Comparison of ENCODE assay signal across 31 cellular contexts in genomic region chr1:167621780-167622179, GRCh38. TPM values are rescaled to one million over a fixed set of nuclear protein-coding genes. Genes with fewer than 3 reads are reported as not detected.
DNase-seq lines count a peak whose midpoint lies in the region; ATAC-seq and TF ChIP-seq lines count a peak whose summit lies in the region.
"Had no signal": no experiment of that assay in that cellular context is flagged by ENCODE, and none has a peak within 500 bp of the region (broad histone marks: within the 10 kb centered on the region; RNA-seq: fewer than 3 reads in every experiment).

No MANE protein-coding gene starts in this region.

- POLR2A ChIA-PET in activated CD8-positive, alpha-beta T cell treated with anti-CD3 and anti-CD28 coated beads for 36 hours (lab: Charles Lee): no interaction called here
- POLR2A ChIA-PET in activated CD8-positive, alpha-beta T cell treated with anti-CD3 and anti-CD28 coated beads, Interleukin-2, amount 10 ng/mL, durations not matched to agents 7 days and 5 days (lab: Charles Lee): no interaction called here
- POLR2A ChIA-PET in CD4-positive, alpha-beta T cell (lab: Charles Lee): interaction anchor here (1.0 kb wide), 1 partner anchor 11 kb away, joined by 5 read pairs; no protein-coding TSS in a partner anchor
- POLR2A ChIA-PET in naive thymus-derived CD4-positive, alpha-beta T cell (lab: Charles Lee): interaction anchor here (1.6 to 1.8 kb wide), 2 partner anchors 10 to 15 kb away, joined by 4 to 9 read pairs; no protein-coding TSS in a partner anchor

- no peaks in the 10 kb centered on the region for H3K27me3 Mint-ChIP-seq in activated CD8-positive, alpha-beta T cell treated with anti-CD3 and anti-CD28 coated beads for 36 hours
- no peaks in the 10 kb centered on the region for H3K27me3 Mint-ChIP-seq in activated CD8-positive, alpha-beta T cell treated with anti-CD3 and anti-CD28 coated beads, Interleukin-2, amount 10 ng/mL, durations not matched to agents 7 days and 5 days (ENCODE audit: low read depth)
- H3K27me3 Mint-ChIP-seq in CD4-positive, alpha-beta T cell: no peaks in the 10 kb centered on the region
- no peaks in the 10 kb centered on the region for H3K27me3 Mint-ChIP-seq in naive thymus-derived CD4-positive, alpha-beta T cell
- H3K27me3 Mint-ChIP-seq: dendritic cell treated with granulocyte-macrophage colony-stimulating factor and Interleukin-4, amounts not matched to agents 40 ng/mL and 50 ng/mL, for 4 days had no signal

- intact Hi-C loops in activated CD8-positive, alpha-beta T cell treated with anti-CD3 and anti-CD28 coated beads for 36 hours (cut with micrococcal nuclease): no loop called here
- intact Hi-C loops in CD4-positive, alpha-beta T cell (cut with DNase I, micrococcal nuclease): no loop called here
- intact Hi-C loops in naive thymus-derived CD4-positive, alpha-beta T cell (cut with micrococcal nuclease): loop anchor here in 1 of 2 donors (1.0 kb wide), 1 partner anchor 9 kb away; the partner anchor contains the start of gene RCSD1
- intact Hi-C loops in psoas muscle (cut with DNase I): no loop called here
- intact Hi-C loops in thyroid gland (cut with DNase I): no loop called here

- H3K27ac ChIP-seq in CD4-positive, alpha-beta T cell (ENCODE audit: low read depth, low read length): no peak overlapping the region
- H3K27ac ChIP-seq in Peyer's patch: peak overlapping the region in 1 of 4 donors; percentile 78
- H3K27ac ChIP-seq in naive thymus-derived CD4-positive, alpha-beta T cell (ENCODE audit: low read depth, low read length): no peak overlapping the region
- H3K27ac ChIP-seq in psoas muscle: no peak overlapping the region
- no peak overlapping the region for H3K27ac ChIP-seq in thyroid gland
- H3K27ac ChIP-seq: A549, HL-60, right lobe of liver, stomach, vagina had no signal

- CTCF ChIA-PET in activated CD8-positive, alpha-beta T cell treated with anti-CD3 and anti-CD28 coated beads for 36 hours (lab: Charles Lee): interaction anchor here (1.2 to 3.8 kb wide), 2 partner anchors 21 to 66 kb away, joined by 4 to 9 read pairs; no protein-coding TSS in a partner anchor
- CTCF ChIA-PET in activated CD8-positive, alpha-beta T cell treated with anti-CD3 and anti-CD28 coated beads, Interleukin-2, amount 10 ng/mL, durations not matched to agents 7 days and 5 days (lab: Charles Lee): interaction anchor here (1.0 kb wide), 1 partner anchor 93 kb away, joined by 3 read pairs; no protein-coding TSS in a partner anchor
- CTCF ChIA-PET in CD4-positive, alpha-beta T cell (lab: Charles Lee): interaction anchor here (1.0 to 1.9 kb wide), 2 partner anchors 16 to 21 kb away, joined by 3 to 7 read pairs; no protein-coding TSS in a partner anchor
- CTCF ChIA-PET in naive thymus-derived CD4-positive, alpha-beta T cell (lab: Charles Lee): interaction anchor here (0.9 to 1.0 kb wide), 2 partner anchors 15 to 22 kb away, joined by 3 read pairs; no protein-coding TSS in a partner anchor

- H3K4me3 ChIP-seq in Peyer's patch (no peak overlapping the region), psoas muscle (no peak overlapping the region), thyroid gland (replicated peaks in 1 of 3) (no peak overlapping the region)
- no peak overlapping the region for H3K4me3 ChIP-seq in naive thymus-derived CD4-positive, alpha-beta T cell (ENCODE audit: low read length)
- H3K4me3 ChIP-seq: A549, right lobe of liver, spleen, stomach, vagina had no signal

- H3K9me3 ChIP-seq in CD4-positive, alpha-beta T cell (ENCODE audit: control insufficient read depth, low read length): peaks cover 10% of the 10 kb centered on the region
- H3K9me3 ChIP-seq in Peyer's patch (no peaks in the 10 kb centered on the region), psoas muscle (no peaks in the 10 kb centered on the region), thyroid gland (no peaks in the 10 kb centered on the region)
- H3K9me3 ChIP-seq in naive thymus-derived CD4-positive, alpha-beta T cell (ENCODE audit: control insufficient read depth in 2 of 3, low read length in 3 of 3): no peaks in the 10 kb centered on the region
- H3K9me3 ChIP-seq: A549, right lobe of liver, vagina had no signal

- WGBS in psoas muscle, 3 donors: 87 to 90% (median 89%) methylated on average over 3 of the region's 3 CpGs
- WGBS in thyroid gland, 2 donors: 82 to 92% methylated on average over 3 of the region's 3 CpGs

- no peak overlapping the region for H3K4me3 Mint-ChIP-seq in activated CD8-positive, alpha-beta T cell treated with anti-CD3 and anti-CD28 coated beads for 36 hours
- no peak overlapping the region for H3K4me3 Mint-ChIP-seq in activated CD8-positive, alpha-beta T cell treated with anti-CD3 and anti-CD28 coated beads, Interleukin-2, amount 10 ng/mL, durations not matched to agents 7 days and 5 days
- no peak overlapping the region for H3K4me3 Mint-ChIP-seq in CD4-positive, alpha-beta T cell
- peak overlapping the region in 2 of 10 donors; percentile 5 to 14 for H3K4me3 Mint-ChIP-seq in naive thymus-derived CD4-positive, alpha-beta T cell
- H3K4me3 Mint-ChIP-seq: dendritic cell treated with granulocyte-macrophage colony-stimulating factor and Interleukin-4, amounts not matched to agents 40 ng/mL and 50 ng/mL, for 4 days; endodermal cell; T-helper 2 cell treated with Interferon-gamma antibody and Interleukin-4, amounts not matched to agents 5 μg/mL and 100 μg/mL, for 36 hours had no signal

- peak overlapping the region; percentile 26 for H3K27ac Mint-ChIP-seq in activated CD8-positive, alpha-beta T cell treated with anti-CD3 and anti-CD28 coated beads for 36 hours
- no peak overlapping the region for H3K27ac Mint-ChIP-seq in activated CD8-positive, alpha-beta T cell treated with anti-CD3 and anti-CD28 coated beads, Interleukin-2, amount 10 ng/mL, durations not matched to agents 7 days and 5 days
- peak overlapping the region; percentile 60 for H3K27ac Mint-ChIP-seq in CD4-positive, alpha-beta T cell
- H3K27ac Mint-ChIP-seq in naive thymus-derived CD4-positive, alpha-beta T cell: peak overlapping the region in 8 of 9 donors; percentile 35 to 92 (median 68)
- H3K27ac Mint-ChIP-seq: endodermal cell had no signal

- DNase-seq in activated CD8-positive, alpha-beta T cell treated with anti-CD3 and anti-CD28 coated beads for 36 hours: no peak
- no peak for DNase-seq in activated CD8-positive, alpha-beta T cell treated with anti-CD3 and anti-CD28 coated beads, Interleukin-2, amount 10 ng/mL, durations not matched to agents 7 days and 5 days
- no peak for DNase-seq in CD4-positive, alpha-beta T cell
- DNase-seq in Peyer's patch: peak in 2 of 3 donors; percentile 44 to 47
- peak in 3 of 9 donors; percentile 22 to 40 (median 34) for DNase-seq in naive thymus-derived CD4-positive, alpha-beta T cell
- DNase-seq in NCI-H146 (lab: John Stamatoyannopoulos, UW): no peak
- DNase-seq in psoas muscle: no peak
- DNase-seq in thyroid gland: no peak
- DNase-seq: activated CD4-positive, alpha-beta T cell treated with anti-CD3 and anti-CD28 coated beads for 4 hours; caudate nucleus; endodermal cell; Karpas-422; left ventricle myocardium superior; NCI-H1436; NCI-H2081 treated with DMSO at 0.1 percent for 48 hours; NCI-H2227 treated with DMSO at 0.1 percent for 48 hours; NCI-H526; PC-3; right lobe of liver; Right ventricle myocardium superior; spleen; stimulated activated CD4-positive, alpha-beta T cell treated with anti-CD3 and anti-CD28 coated beads, Interleukin-2, amount 100 ng/mL, for 24 hours; stomach had no signal

- H3K36me3 Mint-ChIP-seq in activated CD8-positive, alpha-beta T cell treated with anti-CD3 and anti-CD28 coated beads for 36 hours (ENCODE audit: low read depth): peaks cover 5% of the 10 kb centered on the region
- H3K36me3 Mint-ChIP-seq in activated CD8-positive, alpha-beta T cell treated with anti-CD3 and anti-CD28 coated beads, Interleukin-2, amount 10 ng/mL, durations not matched to agents 7 days and 5 days (ENCODE audit: low read depth): peaks cover 22% of the 10 kb centered on the region
- H3K36me3 Mint-ChIP-seq in CD4-positive, alpha-beta T cell (ENCODE audit: low read depth): no peaks in the 10 kb centered on the region
- peaks cover 3 to 26% (median 4%) of the 10 kb centered on the region in 5 donors for H3K36me3 Mint-ChIP-seq in naive thymus-derived CD4-positive, alpha-beta T cell

- no peaks in the 10 kb centered on the region for H3K36me3 ChIP-seq in Peyer's patch
- H3K36me3 ChIP-seq in naive thymus-derived CD4-positive, alpha-beta T cell (ENCODE audit: control insufficient read depth in 2 of 3, insufficient read depth in 3 of 3, low read length in 3 of 3): no peaks in the 10 kb centered on the region
- no peaks in the 10 kb centered on the region for H3K36me3 ChIP-seq in psoas muscle (ENCODE audit: insufficient read depth in 1 of 2, low read depth in 1 of 2)
- H3K36me3 ChIP-seq in thyroid gland: no peaks in the 10 kb centered on the region
- H3K36me3 ChIP-seq: right lobe of liver, spleen, stomach, vagina had no signal

- no peaks in the 10 kb centered on the region for H3K27me3 ChIP-seq in CD4-positive, alpha-beta T cell (ENCODE audit: control insufficient read depth, insufficient read depth, low read length)
- no peaks in the 10 kb centered on the region for H3K27me3 ChIP-seq in Peyer's patch
- H3K27me3 ChIP-seq in naive thymus-derived CD4-positive, alpha-beta T cell (ENCODE audit: control insufficient read depth in 2 of 2, insufficient read depth in 2 of 2, low read length in 2 of 2): no peaks in the 10 kb centered on the region
- no peaks in the 10 kb centered on the region for H3K27me3 ChIP-seq in psoas muscle (ENCODE audit: insufficient read depth in 3 of 3, low read length in 2 of 3)
- H3K27me3 ChIP-seq in thyroid gland: no peaks in the 10 kb centered on the region
- H3K27me3 ChIP-seq: right lobe of liver, spleen, stomach, vagina had no signal

- TF ChIP-seq POLR2A in Peyer's patch (IDR thresholded peaks at IDR 0.05) (no peak), thyroid gland (IDR thresholded peaks at IDR 0.05) (no peak)

- peaks cover 48% of the 10 kb centered on the region for H3K4me1 Mint-ChIP-seq in activated CD8-positive, alpha-beta T cell treated with anti-CD3 and anti-CD28 coated beads for 36 hours (ENCODE audit: low read depth)
- peaks cover 79% of the 10 kb centered on the region for H3K4me1 Mint-ChIP-seq in activated CD8-positive, alpha-beta T cell treated with anti-CD3 and anti-CD28 coated beads, Interleukin-2, amount 10 ng/mL, durations not matched to agents 7 days and 5 days (ENCODE audit: low read depth)
- peaks cover 80% of the 10 kb centered on the region for H3K4me1 Mint-ChIP-seq in CD4-positive, alpha-beta T cell (ENCODE audit: low read depth)
- H3K4me1 Mint-ChIP-seq in naive thymus-derived CD4-positive, alpha-beta T cell: peaks cover 65 to 82% (median 80%) of the 10 kb centered on the region in 7 donors

- H3K4me1 ChIP-seq in Peyer's patch: peaks cover 0 to 14% (median 11%) of the 10 kb centered on the region in 4 donors
- H3K4me1 ChIP-seq in naive thymus-derived CD4-positive, alpha-beta T cell (ENCODE audit: control insufficient read depth in 2 of 2, insufficient read depth in 2 of 2, low read length in 2 of 2): peaks cover 14 to 36% of the 10 kb centered on the region in 2 donors
- no peaks in the 10 kb centered on the region for H3K4me1 ChIP-seq in psoas muscle
- peaks cover 0 to 14% of the 10 kb centered on the region in 2 donors for H3K4me1 ChIP-seq in thyroid gland

- no peak for TF ChIP-seq CTCF in activated CD8-positive, alpha-beta T cell treated with anti-CD3 and anti-CD28 coated beads for 36 hours (IDR thresholded peaks at IDR 0.05)
- no peak for TF ChIP-seq CTCF in CD4-positive, alpha-beta T cell (IDR thresholded peaks at IDR 0.05)
- TF ChIP-seq CTCF in Peyer's patch (IDR thresholded peaks at IDR 0.05): no peak
- no peak for TF ChIP-seq CTCF in psoas muscle (IDR thresholded peaks at IDR 0.05)
- TF ChIP-seq CTCF in thyroid gland (IDR thresholded peaks at IDR 0.05): no peak

- H3K9me3 Mint-ChIP-seq in activated CD8-positive, alpha-beta T cell treated with anti-CD3 and anti-CD28 coated beads for 36 hours: peaks cover 7% of the 10 kb centered on the region
- H3K9me3 Mint-ChIP-seq in activated CD8-positive, alpha-beta T cell treated with anti-CD3 and anti-CD28 coated beads, Interleukin-2, amount 10 ng/mL, durations not matched to agents 7 days and 5 days (ENCODE audit: insufficient read depth): peaks cover 13% of the 10 kb centered on the region
- peaks cover 9% of the 10 kb centered on the region for H3K9me3 Mint-ChIP-seq in CD4-positive, alpha-beta T cell
- H3K9me3 Mint-ChIP-seq in naive thymus-derived CD4-positive, alpha-beta T cell: peaks cover 4 to 14% (median 7%) of the 10 kb centered on the region in 11 donors
- H3K9me3 Mint-ChIP-seq: dendritic cell treated with granulocyte-macrophage colony-stimulating factor and Interleukin-4, amounts not matched to agents 40 ng/mL and 50 ng/mL, for 4 days had no signal

- ATAC-seq in activated CD8-positive, alpha-beta T cell treated with anti-CD3 and anti-CD28 coated beads for 36 hours: no peak
- no peak for ATAC-seq in activated CD8-positive, alpha-beta T cell treated with anti-CD3 and anti-CD28 coated beads, Interleukin-2, amount 10 ng/mL, durations not matched to agents 7 days and 5 days
- no peak for ATAC-seq in CD4-positive, alpha-beta T cell (ENCODE audit: poor library complexity)
- no peak for ATAC-seq in naive thymus-derived CD4-positive, alpha-beta T cell
- ATAC-seq in psoas muscle: no peak
- ATAC-seq: A549, left ventricle myocardium superior, PC-3, right lobe of liver, SK-N-SH treated with all-trans-retinoic acid at 6 μM for 48 hours had no signal

RNA-seq across cellular contexts. Expression of gene RCSD1, which starts 8.3 kb away (rescaled TPM):
- total RNA-seq in activated CD8-positive, alpha-beta T cell treated with anti-CD3 and anti-CD28 coated beads for 36 hours: 10 to 100 TPM; 66.4 to 67.9 TPM
- total RNA-seq in activated CD8-positive, alpha-beta T cell treated with anti-CD3 and anti-CD28 coated beads, Interleukin-2, amount 10 ng/mL, durations not matched to agents 7 days and 5 days: 100 to 1,000 TPM; 143 to 145 TPM
- 10 to 100 TPM; 42.3 to 44.6 TPM for total RNA-seq in CD4-positive, alpha-beta T cell
- total RNA-seq in Peyer's patch: 10 to 100 TPM in 3 of 4 donors, 1 to 10 TPM in 1; 6.7 to 95.7 (median 11.5) TPM
- total RNA-seq in naive thymus-derived CD4-positive, alpha-beta T cell: 100 to 1,000 TPM in 4 of 5 experiments, 10 to 100 TPM in 1; 75.0 to 153 (median 140) TPM
- polyA plus RNA-seq in naive thymus-derived CD4-positive, alpha-beta T cell: 100 to 1,000 TPM in 1 of 2 donors, 10 to 100 TPM in 1; 94.7 to 135 TPM
- 10 to 100 TPM in 3 of 4 donors, 1 to 10 TPM in 1; 9.9 to 34.2 (median 23.1) TPM for total RNA-seq in psoas muscle
- polyA plus RNA-seq in psoas muscle: 10 to 100 TPM in 2 of 3 donors, 1 to 10 TPM in 1; 3.9 to 13.7 (median 10.4) TPM
- total RNA-seq in thyroid gland: 10 to 100 TPM in 2 of 4 donors, 1 to 10 TPM in 2; 7.1 to 14.2 (median 10.8) TPM
- total RNA-seq: G401, H4, PC-3 had no signal
- polyA plus RNA-seq: A549 had no signal

Comparison
In these comparisons a context has a peak if more than half of its experiments do, and no peak if none do; other contexts are left out.
1. DNase-seq: peak in Peyer's patch (2 of 3); none in activated CD8-positive, alpha-beta T cell treated with anti-CD3 and anti-CD28 coated beads for 36 hours (single experiment), activated CD8-positive, alpha-beta T cell treated with anti-CD3 and anti-CD28 coated beads, Interleukin-2, amount 10 ng/mL, durations not matched to agents 7 days and 5 days (single experiment), CD4-positive, alpha-beta T cell (0 of 10), NCI-H146 (single experiment), psoas muscle (0 of 2) and thyroid gland (0 of 2).
2. POLR2A ChIA-PET loops: an anchor here in CD4-positive, alpha-beta T cell (1.0 kb wide) and naive thymus-derived CD4-positive, alpha-beta T cell (1.6 to 1.8 kb wide); none called in activated CD8-positive, alpha-beta T cell treated with anti-CD3 and anti-CD28 coated beads for 36 hours and activated CD8-positive, alpha-beta T cell treated with anti-CD3 and anti-CD28 coated beads, Interleukin-2, amount 10 ng/mL, durations not matched to agents 7 days and 5 days.